In the genomic region with DNA sequence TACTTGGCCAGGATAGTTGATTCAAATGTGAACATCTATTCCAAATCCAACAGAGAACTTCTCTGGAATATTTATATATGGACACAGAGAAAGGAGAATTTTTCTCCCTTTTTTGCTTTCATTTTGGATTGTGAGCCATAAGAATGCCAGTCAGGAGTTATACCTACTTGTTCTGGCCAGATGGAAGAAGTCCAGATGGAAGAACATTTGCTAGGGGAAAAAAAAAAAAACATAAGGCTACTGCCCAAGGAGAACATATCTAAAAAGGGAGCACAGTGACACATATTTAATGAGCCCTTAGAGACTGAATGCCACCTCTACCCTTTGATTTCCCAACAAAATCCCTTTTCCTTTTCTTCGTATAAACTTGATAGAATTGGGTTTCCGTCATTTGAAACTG, we compare ENCODE assay signal across 14 cellular contexts.
DNase-seq lines count a peak whose midpoint lies in the region; ATAC-seq and TF ChIP-seq lines count a peak whose summit lies in the region.
"Had no signal": no experiment of that assay in that cellular context is flagged by ENCODE, and none has a peak within 500 bp of the region (broad histone marks: within the 10 kb centered on the region; RNA-seq: fewer than 3 reads in every experiment).

No MANE protein-coding gene starts in this region.

- H3K4me3 ChIP-seq in dorsolateral prefrontal cortex, result no peak overlapping the region
- peak overlapping the region; percentile 19 for H3K4me3 ChIP-seq in thoracic aorta
- H3K4me3 ChIP-seq: BLaER1 treated with 17β-estradiol and CSF1 and Interleukin-3, amounts not matched to agents 10 nM and 100 nM; GM23248 had no signal

- DNase-seq in DMS 273 (lab: John Stamatoyannopoulos, UW; ENCODE audit: unreplicated experiment) (peak; percentile 64), NCI-H446 treated with DMSO at 0.1 percent for 48 hours (lab: John Stamatoyannopoulos, UW) (peak; percentile 89), dorsolateral prefrontal cortex (no peak), thoracic aorta (ENCODE audit: low spot score) (no peak), 8988T (no peak)
- DNase-seq: ACHN; CD4-positive, CD25-positive, alpha-beta regulatory T cell; DMS79; GM23248; IMR-90; KBM-7 had no signal

- peak overlapping the region in 33 of 59 donors; percentile 1 to 69 (median 28) for H3K27ac ChIP-seq in dorsolateral prefrontal cortex
- H3K27ac ChIP-seq in thoracic aorta, result no peak overlapping the region
- H3K27ac ChIP-seq: BLaER1 treated with 17β-estradiol and CSF1 and Interleukin-3, amounts not matched to agents 10 nM and 100 nM; GM23248 had no signal

- H3K36me3 ChIP-seq in thoracic aorta, result no peaks in the 10 kb centered on the region
- H3K36me3 ChIP-seq: BLaER1 treated with 17β-estradiol and CSF1 and Interleukin-3, amounts not matched to agents 10 nM and 100 nM had no signal

- H3K27me3 ChIP-seq in dorsolateral prefrontal cortex (no peaks in the 10 kb centered on the region), thoracic aorta (replicated peaks; ENCODE audit: insufficient read depth) (no peaks in the 10 kb centered on the region)
- H3K27me3 ChIP-seq: BLaER1 treated with 17β-estradiol and CSF1 and Interleukin-3, amounts not matched to agents 10 nM and 100 nM had no signal

- intact Hi-C loops in dorsolateral prefrontal cortex (cut with DNase I), result loop anchor here in 1 of 2 donors (10.0 kb wide), 1 partner anchor 295 kb away; no protein-coding TSS in a partner anchor

- ATAC-seq in thoracic aorta (ENCODE audit: insufficient number of reproducible peaks, low FRiP score, low read depth) (no peak), GM21528 (IDR thresholded peaks at IDR 0.05; ENCODE audit: low FRiP score, unreplicated experiment) (no peak)
- ATAC-seq in activated CD4-positive, CD25-positive, alpha-beta regulatory T cell treated with anti-CD3 and anti-CD28 coated beads, Interleukin-2, amount 50 U/mL, for 24 hours, result no peak

- peaks cover 0 to 2% of the 10 kb centered on the region in 2 donors for H3K4me1 ChIP-seq in thoracic aorta (ENCODE audit: control insufficient read depth in 1 of 2, low read depth in 2 of 2)
- H3K4me1 ChIP-seq: BLaER1 treated with 17β-estradiol and CSF1 and Interleukin-3, amounts not matched to agents 10 nM and 100 nM had no signal

- TF ChIP-seq CTCF in dorsolateral prefrontal cortex (IDR thresholded peaks at IDR 0.05 in 54 of 56, conservative IDR thresholded peaks at IDR 0.05 in 2 of 56; ENCODE audit: low read depth in 1 of 56, partially characterized antibody in 56 of 56) (no peak), thoracic aorta (IDR thresholded peaks at IDR 0.05) (no peak)

- H3K9me3 ChIP-seq in thoracic aorta, result no peaks in the 10 kb centered on the region
- H3K9me3 ChIP-seq: BLaER1 treated with 17β-estradiol and CSF1 and Interleukin-3, amounts not matched to agents 10 nM and 100 nM had no signal

Comparison
In these comparisons a context has a peak if more than half of its experiments do, and no peak if none do; other contexts are left out.
1. DNase-seq: peak in DMS 273 (single experiment) and NCI-H446 treated with DMSO at 0.1 percent for 48 hours (single experiment); none in dorsolateral prefrontal cortex (0 of 10), thoracic aorta (single experiment) and 8988T (single experiment).
2. H3K27ac ChIP-seq: peak in dorsolateral prefrontal cortex (33 of 59); none in thoracic aorta (0 of 2).